ENCODE assay signal across 13 cellular contexts in genomic region chr17:55161935-55162555, GRCh38.
A peak's percentile ranks its signal among the peaks of the same experiment; 100 is the strongest.
DNase-seq lines count a peak whose midpoint lies in the region; ATAC-seq and TF ChIP-seq lines count a peak whose summit lies in the region.
"Had no signal": no experiment of that assay in that cellular context is flagged by ENCODE, and none has a peak within 500 bp of the region (broad histone marks: within the 10 kb centered on the region; RNA-seq: fewer than 3 reads in every experiment).

No MANE protein-coding gene starts in this region.

- DNase-seq in NCI-H748 (lab: John Stamatoyannopoulos, UW; ENCODE audit: unreplicated experiment): peak; percentile 10
- no peak for DNase-seq in NCI-H748 treated with DMSO at 0.1 percent for 48 hours (lab: John Stamatoyannopoulos, UW)
- DNase-seq in RPMI7951 (ENCODE audit: low read depth): peak; percentile 87
- DNase-seq in skeletal muscle cell (ENCODE audit: low read depth): peak; percentile 83
- DNase-seq in omental fat pad (ENCODE audit: low spot score): no peak
- no peak for DNase-seq in NCI-H146 (lab: John Stamatoyannopoulos, UW)
- no peak for DNase-seq in chondrocyte (ENCODE audit: low spot score)
- DNase-seq: activated CD4-positive, alpha-beta memory T cell treated with anti-CD3 and anti-CD28 coated beads for 36 hours; activated naive CD8-positive, alpha-beta T cell treated with anti-CD3 and anti-CD28 coated beads, Interleukin-2, amount 10 ng/mL, durations not matched to agents 7 days and 5 days; NCI-H2227 treated with DMSO at 0.1 percent for 48 hours had no signal

- H3K27ac Mint-ChIP-seq in chondrocyte (ENCODE audit: unreplicated experiment): no peak overlapping the region
- H3K27ac Mint-ChIP-seq: activated CD4-positive, alpha-beta memory T cell treated with anti-CD3 and anti-CD28 coated beads for 36 hours; activated naive CD8-positive, alpha-beta T cell treated with anti-CD3 and anti-CD28 coated beads, Interleukin-2, amount 10 ng/mL, durations not matched to agents 7 days and 5 days; IgD-negative memory B cell; memory B cell had no signal

- H3K27me3 Mint-ChIP-seq in chondrocyte (ENCODE audit: low read depth): no peaks in the 10 kb centered on the region
- H3K27me3 Mint-ChIP-seq: activated CD4-positive, alpha-beta memory T cell treated with anti-CD3 and anti-CD28 coated beads for 36 hours; activated naive CD8-positive, alpha-beta T cell treated with anti-CD3 and anti-CD28 coated beads, Interleukin-2, amount 10 ng/mL, durations not matched to agents 7 days and 5 days; IgD-negative memory B cell; memory B cell had no signal

- H3K9me3 Mint-ChIP-seq in chondrocyte (ENCODE audit: low read depth): no peaks in the 10 kb centered on the region
- H3K9me3 Mint-ChIP-seq: activated CD4-positive, alpha-beta memory T cell treated with anti-CD3 and anti-CD28 coated beads for 36 hours; activated naive CD8-positive, alpha-beta T cell treated with anti-CD3 and anti-CD28 coated beads, Interleukin-2, amount 10 ng/mL, durations not matched to agents 7 days and 5 days; IgD-negative memory B cell; memory B cell had no signal

- peaks cover 22% of the 10 kb centered on the region for H3K4me1 Mint-ChIP-seq in chondrocyte (ENCODE audit: low read depth)

- TF ChIP-seq CTCF in omental fat pad (IDR thresholded peaks at IDR 0.05): no peak
- no peak for TF ChIP-seq CTCF in chondrocyte (IDR thresholded peaks at IDR 0.05)

- peaks cover 4% of the 10 kb centered on the region for H3K36me3 Mint-ChIP-seq in chondrocyte (ENCODE audit: low read depth)
- H3K36me3 Mint-ChIP-seq: activated CD4-positive, alpha-beta memory T cell treated with anti-CD3 and anti-CD28 coated beads for 36 hours had no signal

- H3K4me3 ChIP-seq in skeletal muscle cell (ENCODE audit: low read depth, low read length): no peak overlapping the region

- peak; percentile 64 for ATAC-seq in esophagus mucosa
- ATAC-seq in omental fat pad (ENCODE audit: low FRiP score): no peak

- no peak overlapping the region for H3K4me3 Mint-ChIP-seq in chondrocyte (ENCODE audit: unreplicated experiment)
- H3K4me3 Mint-ChIP-seq: activated CD4-positive, alpha-beta memory T cell treated with anti-CD3 and anti-CD28 coated beads for 36 hours; activated naive CD8-positive, alpha-beta T cell treated with anti-CD3 and anti-CD28 coated beads, Interleukin-2, amount 10 ng/mL, durations not matched to agents 7 days and 5 days; IgD-negative memory B cell; memory B cell had no signal

Comparison
In these comparisons a context has a peak if more than half of its experiments do, and no peak if none do; other contexts are left out.
1. DNase-seq: peak in NCI-H748 (single experiment), RPMI7951 (single experiment) and skeletal muscle cell (single experiment); none in NCI-H748 treated with DMSO at 0.1 percent for 48 hours (single experiment), omental fat pad (single experiment), NCI-H146 (single experiment) and chondrocyte (single experiment).